In genomic region chr6:148985499-148985898, GRCh38 we compare ENCODE assay signal across 25 cellular contexts.
"Had no signal": no experiment of that assay in that cellular context is flagged by ENCODE, and none has a peak within 500 bp of the region (broad histone marks: within the 10 kb centered on the region; RNA-seq: fewer than 3 reads in every experiment).

No MANE protein-coding gene starts in this region.

- H3K27ac Mint-ChIP-seq: dendritic cell treated with granulocyte-macrophage colony-stimulating factor and Interleukin-4, amounts not matched to agents 40 ng/mL and 50 ng/mL, for 4 days; effector memory CD8-positive, alpha-beta T cell; endodermal cell had no signal

- H3K9me3 ChIP-seq: colonic mucosa, esophagus squamous epithelium, gastrocnemius medialis, gastroesophageal sphincter, heart left ventricle, heart right ventricle had no signal

- DNase-seq: colonic mucosa; cortex of kidney; dermis blood vessel endothelial cell; dorsolateral prefrontal cortex; effector CD4-positive, alpha-beta T cell; effector CD8-positive, alpha-beta T cell; effector memory CD4-positive, alpha-beta T cell; effector memory CD8-positive, alpha-beta T cell; endodermal cell; erythroblast; esophagus squamous epithelium; foreskin fibroblast; foreskin keratinocyte; foreskin melanocyte; gastrocnemius medialis; glutamatergic neuron; head of caudate nucleus; heart left ventricle; heart right ventricle had no signal

- H3K4me1 ChIP-seq: colonic mucosa, esophagus squamous epithelium, foreskin keratinocyte, heart left ventricle had no signal

- H3K36me3 ChIP-seq: colonic mucosa, esophagus squamous epithelium, gastrocnemius medialis, gastroesophageal sphincter, heart left ventricle, heart right ventricle had no signal

- H3K27me3 Mint-ChIP-seq: effector memory CD8-positive, alpha-beta T cell had no signal

- H3K4me3 Mint-ChIP-seq: dendritic cell treated with granulocyte-macrophage colony-stimulating factor and Interleukin-4, amounts not matched to agents 40 ng/mL and 50 ng/mL, for 4 days; effector memory CD8-positive, alpha-beta T cell; endodermal cell had no signal

- H3K27me3 ChIP-seq: colonic mucosa, dorsolateral prefrontal cortex, esophagus squamous epithelium, foreskin keratinocyte, gastrocnemius medialis, gastroesophageal sphincter, heart left ventricle, heart right ventricle, hepatocyte had no signal

- ATAC-seq: effector memory CD8-positive, alpha-beta T cell; esophagus mucosa; foreskin keratinocyte; gastrocnemius medialis; gastroesophageal sphincter; heart left ventricle; heart right ventricle had no signal

- H3K4me3 ChIP-seq: colonic mucosa, coronary artery, dorsolateral prefrontal cortex, esophagus squamous epithelium, gastrocnemius medialis, gastroesophageal sphincter, heart left ventricle, heart right ventricle, hepatocyte had no signal

- H3K9me3 Mint-ChIP-seq: dendritic cell treated with granulocyte-macrophage colony-stimulating factor and Interleukin-4, amounts not matched to agents 40 ng/mL and 50 ng/mL, for 4 days; effector memory CD8-positive, alpha-beta T cell; endodermal cell had no signal

- H3K27ac ChIP-seq: colonic mucosa, coronary artery, dorsolateral prefrontal cortex, epithelial cell of prostate, esophagus squamous epithelium, foreskin keratinocyte, gastrocnemius medialis, gastroesophageal sphincter, heart left ventricle, heart right ventricle had no signal
